Comparison of ENCODE assay signal across 8 cellular contexts in genomic region chr3:32114567-32115422, GRCh38. TPM values are rescaled to one million over a fixed set of nuclear protein-coding genes. Genes with fewer than 3 reads are reported as not detected.
A peak's percentile ranks its signal among the peaks of the same experiment; 100 is the strongest.
DNase-seq lines count a peak whose midpoint lies in the region; ATAC-seq lines count a peak whose summit lies in the region.
"Not testable (repeated sequence)": the region's sequence is repeated elsewhere in the genome, so short reads cannot be mapped to it uniquely, and the experiment has no call there.

No MANE protein-coding gene starts in this region.

- H3K27ac Mint-ChIP-seq in T-cell = peak overlapping the region; percentile 87 to 96
- peak overlapping the region; percentile 92 for H3K27ac Mint-ChIP-seq in activated naive CD8-positive, alpha-beta T cell

- CTCF ChIA-PET in T-cell (lab: Charles Lee) = interaction anchor here (0.5 to 1.5 kb wide), 6 partner anchors 63 to 959 kb away, joined by 3 to 19 read pairs (median 5); no protein-coding TSS in a partner anchor

- DNase-seq in T-cell = peak; percentile 47 to 91 (median 68)
- peak; percentile 58 for DNase-seq in activated CD4-positive, alpha-beta T cell treated with anti-CD3 and anti-CD28 coated beads, Interleukin-2, amount 50 U/mL, for 1 hour
- DNase-seq in activated T-cell treated with anti-CD3 and anti-CD28 coated beads, Interleukin-2, amount 50 U/mL, for 1 hour = peak; percentile 60
- peak; percentile 30 for DNase-seq in mucosa of gallbladder (ENCODE audit: low spot score)
- peak; percentile 9 to 46 (median 33) for DNase-seq in stimulated activated CD4-positive, alpha-beta T cell treated with anti-CD3 and anti-CD28 coated beads, TNF-alpha, amount 100 ng/mL, for 24 hours (ENCODE audit: low read depth in 3 of 3)
- peak; percentile 58 for DNase-seq in stimulated activated naive CD8-positive, alpha-beta T cell treated with anti-CD3 and anti-CD28 coated beads, Interleukin-15, Interleukin-2, amounts not matched to agents 100 U/mL and 50 U/mL, for 24 hours

- H3K4me3 Mint-ChIP-seq in T-cell = peak overlapping the region; percentile 71 to 84 (median 75)
- peak overlapping the region; percentile 91 for H3K4me3 Mint-ChIP-seq in activated naive CD8-positive, alpha-beta T cell

- ATAC-seq in GM18909 (IDR thresholded peaks at IDR 0.05; ENCODE audit: poor library complexity, unreplicated experiment) = peak; percentile 61
- ATAC-seq in T-cell (replicated peaks in 1 of 4) = peak; percentile 78 to 81 (median 79)
- peak; percentile 61 for ATAC-seq in stimulated activated naive CD8-positive, alpha-beta T cell treated with anti-CD3 and anti-CD28 coated beads, Interleukin-15, Interleukin-2, amounts not matched to agents 100 U/mL and 50 U/mL, for 24 hours

- not testable (repeated sequence) for H3K9me3 Mint-ChIP-seq in T-cell; activated naive CD8-positive, alpha-beta T cell (ENCODE audit: low read depth)

- H3K36me3 Mint-ChIP-seq in T-cell = not testable (repeated sequence)
- H3K36me3 Mint-ChIP-seq in activated naive CD8-positive, alpha-beta T cell = peaks cover 13% of the 10 kb centered on the region

- POLR2A ChIA-PET in T-cell (lab: Charles Lee) = interaction anchor here (0.6 to 0.9 kb wide), 3 partner anchors 12 to 570 kb away, joined by 3 to 4 read pairs (median 3); partner anchors contain the start of gene CNOT10 (in 1 of the 2)

- H3K4me1 Mint-ChIP-seq in T-cell = peaks cover 78 to 85% (median 83%) of the 10 kb centered on the region in 3 donors
- H3K4me1 Mint-ChIP-seq in activated naive CD8-positive, alpha-beta T cell (ENCODE audit: low read depth) = peaks cover 78% of the 10 kb centered on the region

- H3K27me3 Mint-ChIP-seq in T-cell; activated naive CD8-positive, alpha-beta T cell: not testable (repeated sequence)

RNA-seq across cellular contexts. Expression of gene GPD1L, which starts 8.4 kb away (rescaled TPM):
- total RNA-seq in T-cell (10 to 100 TPM; 20.2 to 26.6 (median 21.1) TPM), mucosa of gallbladder (31.1 TPM)

Comparison
In these comparisons a context has a peak if more than half of its experiments do, and no peak if none do; other contexts are left out.
1. Peak in every context shown above with its lines: DNase-seq and ATAC-seq.